21 cellular contexts compared by ENCODE assay signal in the genomic region with DNA sequence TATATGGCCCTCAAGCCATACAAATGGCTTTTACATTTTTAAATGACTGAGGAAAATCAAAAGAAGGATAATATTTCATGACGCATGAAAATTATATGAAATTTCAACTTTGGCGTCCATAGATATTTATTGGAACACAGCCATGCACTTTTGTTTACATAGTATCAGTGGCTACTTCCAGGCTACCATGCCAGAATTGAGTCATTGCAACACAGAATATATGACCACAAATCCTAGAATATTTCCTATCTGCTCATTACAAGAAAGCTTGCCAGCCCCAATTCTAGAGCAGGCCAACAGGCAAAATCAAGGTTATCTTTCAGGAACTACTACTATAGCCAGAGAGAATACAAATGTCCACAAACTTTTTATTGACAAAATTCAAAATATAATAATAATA. TPM values are rescaled to one million over a fixed set of nuclear protein-coding genes. Genes with fewer than 3 reads are reported as not detected.
DNase-seq lines count a peak whose midpoint lies in the region; ATAC-seq and TF ChIP-seq lines count a peak whose summit lies in the region.
"Had no signal": no experiment of that assay in that cellular context is flagged by ENCODE, and none has a peak within 500 bp of the region (broad histone marks: within the 10 kb centered on the region; RNA-seq: fewer than 3 reads in every experiment).

No MANE protein-coding gene starts in this region.

- H4K8ac ChIP-seq in mesenchymal stem cell (ENCODE audit: low read length) = no peak overlapping the region

- H3K36me3 Mint-ChIP-seq in activated T-cell treated with anti-CD3 and anti-CD28 coated beads, Interleukin-2, amount 50 U/mL, for 4 hours (ENCODE audit: insufficient read depth) = no peaks in the 10 kb centered on the region

- no peak overlapping the region for H3K9ac ChIP-seq in mesenchymal stem cell (ENCODE audit: low read length)

- H2BK120ac ChIP-seq in mesenchymal stem cell (ENCODE audit: low read depth, low read length) = no peak overlapping the region

- H3K4me3 ChIP-seq in breast epithelium (no peak overlapping the region), mesenchymal stem cell (ENCODE audit: insufficient read depth in 1 of 2, low read depth in 1 of 2, low read length in 2 of 2) (no peak overlapping the region), tibial nerve (no peak overlapping the region)
- H3K4me3 ChIP-seq: tibial artery had no signal

- ATAC-seq in activated T-cell treated with anti-CD3 and anti-CD28 coated beads, Interleukin-2, amount 50 U/mL, for 4 hours = no peak
- ATAC-seq: activated CD8-positive, alpha-beta T cell treated with anti-CD3 and anti-CD28 coated beads, Interleukin-2, amount 10 ng/mL, durations not matched to agents 7 days and 5 days; activated T-helper 17 cell treated with anti-CD3 and anti-CD28 coated beads, Interleukin-2, amount 50 U/mL, for 72 hours; left lobe of liver had no signal

- no peak overlapping the region for H3K23ac ChIP-seq in mesenchymal stem cell (ENCODE audit: low read length in 2 of 2)

- H3K9me3 ChIP-seq in breast epithelium (no peaks in the 10 kb centered on the region), mesenchymal stem cell (ENCODE audit: control insufficient read depth, low read length) (no peaks in the 10 kb centered on the region), tibial nerve (no peaks in the 10 kb centered on the region)
- H3K9me3 ChIP-seq: BE2C, tibial artery had no signal

- no peak overlapping the region for H3K14ac ChIP-seq in mesenchymal stem cell (ENCODE audit: low read length in 2 of 2)

- no peak overlapping the region for H2BK12ac ChIP-seq in mesenchymal stem cell (ENCODE audit: low read length in 2 of 2)

- H3K27ac ChIP-seq in breast epithelium (peak overlapping the region; percentile 70 to 82), mesenchymal stem cell (ENCODE audit: low read length, poor library complexity, severe bottlenecking) (no peak overlapping the region), tibial nerve (peak overlapping the region in 3 of 4 donors; percentile 54 to 85 (median 66))

- no peak for TF ChIP-seq CTCF in breast epithelium (IDR thresholded peaks at IDR 0.05)
- no peak for TF ChIP-seq CTCF in tibial nerve (IDR thresholded peaks at IDR 0.05)

- H2BK5ac ChIP-seq in mesenchymal stem cell (ENCODE audit: low read depth, low read length, poor library complexity, severe bottlenecking) = no peak overlapping the region

- WGBS in mesenchymal stem cell = 55% methylated on average over 2 of the region's 2 CpGs
- 41 to 45% methylated on average over 2 of the region's 2 CpGs for WGBS in tibial nerve, 2 donors

- peaks cover 0 to 22% of the 10 kb centered on the region in 2 donors for H3K4me1 ChIP-seq in breast epithelium
- H3K4me1 ChIP-seq in mesenchymal stem cell (ENCODE audit: control insufficient read depth, insufficient read depth, low read depth, low read length) = peaks cover 3% of the 10 kb centered on the region
- H3K4me1 ChIP-seq in tibial nerve = peaks cover 0 to 94% (median 45%) of the 10 kb centered on the region in 4 donors
- H3K4me1 ChIP-seq: BE2C had no signal

- H2AK5ac ChIP-seq in mesenchymal stem cell (ENCODE audit: low read length, severe bottlenecking) = no peak overlapping the region

- peaks cover 14% of the 10 kb centered on the region for H3K27me3 Mint-ChIP-seq in activated T-cell treated with anti-CD3 and anti-CD28 coated beads, Interleukin-2, amount 50 U/mL, for 4 hours (ENCODE audit: low read depth)

- H3K79me1 ChIP-seq in mesenchymal stem cell (replicated peaks; ENCODE audit: low read length, poor library complexity, severe bottlenecking) = no peaks in the 10 kb centered on the region

- TF ChIP-seq POLR2A in breast epithelium (IDR thresholded peaks at IDR 0.05) = no peak
- TF ChIP-seq POLR2A in tibial nerve (IDR thresholded peaks at IDR 0.05) = no peak

- H4K91ac ChIP-seq in mesenchymal stem cell (ENCODE audit: low read length) = no peak overlapping the region

- intact Hi-C loops in breast epithelium (cut with DNase I; ENCODE audit: low total_unique reads) = no loop called here

- no peaks in the 10 kb centered on the region for H3K36me3 ChIP-seq in breast epithelium
- H3K36me3 ChIP-seq in mesenchymal stem cell (ENCODE audit: control insufficient read depth in 1 of 2, insufficient read depth in 2 of 2, low read depth in 1 of 2, low read length in 2 of 2) = no peaks in the 10 kb centered on the region
- H3K36me3 ChIP-seq in tibial nerve = peaks cover 0 to 7% (median 0%) of the 10 kb centered on the region in 3 donors
- H3K36me3 ChIP-seq: BE2C, tibial artery had no signal

- no peak overlapping the region for H2BK15ac ChIP-seq in mesenchymal stem cell (ENCODE audit: low read depth, poor library complexity, severe bottlenecking)

- no peak overlapping the region for H3K18ac ChIP-seq in mesenchymal stem cell (ENCODE audit: low read depth in 1 of 2, low read length in 2 of 2)

- no peak overlapping the region for H2AFZ ChIP-seq in mesenchymal stem cell (ENCODE audit: low read depth, low read length)

- peak; percentile 82 for DNase-seq in LHCN-M2 (ENCODE audit: low read depth)
- DNase-seq in breast epithelium (ENCODE audit: low spot score in 2 of 2) = no peak
- DNase-seq in mesenchymal stem cell = peak; percentile 77
- DNase-seq in tibial nerve (ENCODE audit: low spot score in 2 of 2) = no peak
- no peak for DNase-seq in SHP77 (lab: John Stamatoyannopoulos, UW)
- no peak for DNase-seq in NCI-H524 treated with DMSO at 0.1 percent for 48 hours (lab: John Stamatoyannopoulos, UW)
- DNase-seq in activated T-cell treated with anti-CD3 and anti-CD28 coated beads, Interleukin-2, amount 50 U/mL, for 4 hours = no peak
- no peak for DNase-seq in iPS-NIHi7 (ENCODE audit: extremely low spot score)
- DNase-seq: activated B cell treated with CpG ODN at 0.5 μM for 24 hours; activated CD8-positive, alpha-beta T cell treated with anti-CD3 and anti-CD28 coated beads, Interleukin-2, amount 10 ng/mL, durations not matched to agents 7 days and 5 days; BE2C; endodermal cell; Kasumi-1; NCI-H226; NK-92 treated with Interleukin-12 subunit alpha and Interleukin-12 subunit beta, amount 100 ng/mL, for 24 hours; SIG-M5 had no signal

- H3K4me1 Mint-ChIP-seq in activated T-cell treated with anti-CD3 and anti-CD28 coated beads, Interleukin-2, amount 50 U/mL, for 4 hours (ENCODE audit: low read depth) = no peaks in the 10 kb centered on the region
- H3K4me1 Mint-ChIP-seq: activated B cell treated with CpG ODN at 0.5 μM for 24 hours; activated T-helper 17 cell treated with anti-CD3 and anti-CD28 coated beads, Interleukin-2, amount 50 U/mL, for 72 hours; central memory CD8-positive, alpha-beta T cell had no signal

- no peaks in the 10 kb centered on the region for H3K9me3 Mint-ChIP-seq in activated T-cell treated with anti-CD3 and anti-CD28 coated beads, Interleukin-2, amount 50 U/mL, for 4 hours
- H3K9me3 Mint-ChIP-seq: activated B cell treated with CpG ODN at 0.5 μM for 24 hours; activated T-helper 17 cell treated with anti-CD3 and anti-CD28 coated beads, Interleukin-2, amount 50 U/mL, for 72 hours; central memory CD8-positive, alpha-beta T cell; endodermal cell; T-helper 2 cell treated with Interferon-gamma antibody and Interleukin-4, amounts not matched to agents 5 μg/mL and 100 μg/mL, for 36 hours had no signal

- TF ChIP-seq EP300 in tibial nerve (IDR thresholded peaks at IDR 0.05) = no peak

- no peak overlapping the region for H3K4me2 ChIP-seq in mesenchymal stem cell (ENCODE audit: low read length, poor library complexity, severe bottlenecking)

- H3K4me3 Mint-ChIP-seq in activated T-cell treated with anti-CD3 and anti-CD28 coated beads, Interleukin-2, amount 50 U/mL, for 4 hours = no peak overlapping the region
- H3K4me3 Mint-ChIP-seq: activated B cell treated with CpG ODN at 0.5 μM for 24 hours; activated CD8-positive, alpha-beta T cell treated with anti-CD3 and anti-CD28 coated beads, Interleukin-2, amount 10 ng/mL, durations not matched to agents 7 days and 5 days; activated T-helper 17 cell treated with anti-CD3 and anti-CD28 coated beads, Interleukin-2, amount 50 U/mL, for 72 hours; central memory CD8-positive, alpha-beta T cell; endodermal cell; T-helper 2 cell treated with Interferon-gamma antibody and Interleukin-4, amounts not matched to agents 5 μg/mL and 100 μg/mL, for 36 hours had no signal

- no peak overlapping the region for H3K4ac ChIP-seq in mesenchymal stem cell (ENCODE audit: low read depth in 1 of 2, low read length in 2 of 2)

- H3K27me3 ChIP-seq in breast epithelium = no peaks in the 10 kb centered on the region
- peaks cover 0 to 47% of the 10 kb centered on the region in 2 experiments for H3K27me3 ChIP-seq in mesenchymal stem cell (ENCODE audit: control insufficient read depth in 1 of 2, insufficient read depth in 1 of 2, low read length in 2 of 2)
- no peaks in the 10 kb centered on the region for H3K27me3 ChIP-seq in tibial nerve
- H3K27me3 ChIP-seq: BE2C, tibial artery had no signal

RNA-seq across cellular contexts. Expression of a gene that starts 29.2 kb away (rescaled TPM):
- under 0.01 TPM in 1 of 2 replicates, not detected in the other for total RNA-seq in LHCN-M2 (2014; rRNA removed)
- 0.09 TPM for polyA plus RNA-seq in LHCN-M2 (2012)
- total RNA-seq in breast epithelium = 10 to 100 TPM in 2 of 3 donors, 1 to 10 TPM in 1; 4.2 to 43.9 (median 20.0) TPM
- 60.2 TPM for polyA plus RNA-seq in mesenchymal stem cell (2013, experiment 1 of 2)
- polyA plus RNA-seq in mesenchymal stem cell (2013, experiment 2 of 2) = 57.6 TPM
- 100 to 1,000 TPM in 3 of 4 donors, 10 to 100 TPM in 1; 96.3 to 176 (median 127) TPM for total RNA-seq in tibial nerve
- under 1 TPM; 0.20 to 0.45 (median 0.33) TPM for total RNA-seq in activated T-cell treated with anti-CD3 and anti-CD28 coated beads, Interleukin-2, amount 50 U/mL, for 4 hours

Comparison
In these comparisons a context has a peak if more than half of its experiments do, and no peak if none do; other contexts are left out.
1. DNase-seq: peak in LHCN-M2 (single experiment) and mesenchymal stem cell (single experiment); none in breast epithelium (0 of 2), tibial nerve (0 of 2), SHP77 (0 of 2), NCI-H524 treated with DMSO at 0.1 percent for 48 hours (single experiment), activated T-cell treated with anti-CD3 and anti-CD28 coated beads, Interleukin-2, amount 50 U/mL, for 4 hours (single experiment) and iPS-NIHi7 (single experiment).